Comparison of ENCODE assay signal across 8 cellular contexts in genomic region chr10:79068203-79068561, GRCh38. TPM values are rescaled to one million over a fixed set of nuclear protein-coding genes. Genes with fewer than 3 reads are reported as not detected.
A peak's percentile ranks its signal among the peaks of the same experiment; 100 is the strongest.
DNase-seq lines count a peak whose midpoint lies in the region; ATAC-seq and TF ChIP-seq lines count a peak whose summit lies in the region.

No MANE protein-coding gene starts in this region.

- H3K4me3 ChIP-seq in Loucy (ENCODE audit: low read length, poor library complexity, severe bottlenecking): peak overlapping the region; percentile 88
- peak overlapping the region; percentile 39 for H3K4me3 ChIP-seq in hepatocyte

- H3K9ac ChIP-seq in Loucy (ENCODE audit: low read depth, low read length, poor library complexity, severe bottlenecking): peak overlapping the region; percentile 76

- peak overlapping the region; percentile 98 for H3K27ac ChIP-seq in hepatocyte

- WGBS in hepatocyte (ENCODE audit: low lambda C conversion rate, missing lambda C conversion rate): 5% methylated on average over 17 of the region's 17 CpGs

- H3K4me1 ChIP-seq in Loucy (ENCODE audit: insufficient read depth, low read length, poor library complexity, severe bottlenecking): peaks cover 47% of the 10 kb centered on the region
- peaks cover 32% of the 10 kb centered on the region for H3K4me1 ChIP-seq in hepatocyte (ENCODE audit: insufficient read depth)

- no peaks in the 10 kb centered on the region for H3K9me3 ChIP-seq in Loucy (ENCODE audit: insufficient read depth, low read depth, low read length)
- H3K9me3 ChIP-seq in hepatocyte (ENCODE audit: low read depth): no peaks in the 10 kb centered on the region

- no peaks in the 10 kb centered on the region for H3F3A ChIP-seq in Loucy (ENCODE audit: low read depth)

- H4K20me1 ChIP-seq in Loucy (ENCODE audit: insufficient read depth, low read length, poor library complexity, severe bottlenecking): peaks cover 36% of the 10 kb centered on the region
- peaks cover 30% of the 10 kb centered on the region for H4K20me1 ChIP-seq in hepatocyte (ENCODE audit: insufficient read depth, poor library complexity, severe bottlenecking)

- H3K36me3 ChIP-seq in Loucy (ENCODE audit: insufficient read depth, low read length): no peaks in the 10 kb centered on the region
- H3K36me3 ChIP-seq in hepatocyte (replicated peaks; ENCODE audit: insufficient read depth, low read depth): no peaks in the 10 kb centered on the region

- peaks cover 43% of the 10 kb centered on the region for H3K79me2 ChIP-seq in Loucy (ENCODE audit: insufficient read depth, low read length)
- peaks cover 44% of the 10 kb centered on the region for H3K79me2 ChIP-seq in hepatocyte

- DNase-seq in COLO668 (lab: John Stamatoyannopoulos, UW; ENCODE audit: unreplicated experiment) (peak; percentile 31), hepatocyte (ENCODE audit: low spot score) (peak; percentile 48), NCI-H2029 treated with DMSO at 0.1 percent for 48 hours (lab: John Stamatoyannopoulos, UW) (no peak), omental fat pad (ENCODE audit: low spot score) (no peak), midbrain (lab: John Stamatoyannopoulos, UW) (no peak)
- DNase-seq in activated T-helper 1 cell treated with anti-CD3 and anti-CD28 coated beads, Interleukin-2, amount 50 U/mL, for 16 hours (ENCODE audit: low read depth in 1 of 2, low spot score in 1 of 2): peak; percentile 17
- peak; percentile 24 for DNase-seq in stimulated activated CD8-positive, alpha-beta memory T cell treated with anti-CD3 and anti-CD28 coated beads, Interleukin-12 subunit alpha, Interleukin-12 subunit beta, amount 100 ng/mL, for 4 hours (ENCODE audit: low read depth)

- H3K9me2 ChIP-seq in Loucy (replicated peaks; ENCODE audit: low read depth, low read length) (no peaks in the 10 kb centered on the region), hepatocyte (replicated peaks; ENCODE audit: insufficient read depth) (no peaks in the 10 kb centered on the region)

- no peak for ATAC-seq in omental fat pad (ENCODE audit: low FRiP score)

- peak; percentile 54 for TF ChIP-seq CTCF in Loucy (conservative IDR thresholded peaks at IDR 0.05; ENCODE audit: low read length)
- peak; percentile 35 for TF ChIP-seq CTCF in hepatocyte (IDR thresholded peaks at IDR 0.05; ENCODE audit: poor library complexity)
- TF ChIP-seq CTCF in omental fat pad (IDR thresholded peaks at IDR 0.05): no peak

- H2AFZ ChIP-seq in Loucy (ENCODE audit: low read length) (peak overlapping the region; percentile 84), hepatocyte (peak overlapping the region; percentile 74)

- H3K27me3 ChIP-seq in Loucy (ENCODE audit: insufficient read depth, low read length, poor library complexity, severe bottlenecking): no peaks in the 10 kb centered on the region
- no peaks in the 10 kb centered on the region for H3K27me3 ChIP-seq in hepatocyte

- H3K4me2 ChIP-seq in Loucy (ENCODE audit: low read depth, low read length, poor library complexity, severe bottlenecking) (peak overlapping the region; percentile 93), hepatocyte (peak overlapping the region; percentile 88)

RNA-seq across cellular contexts. Expression of gene ZMIZ1, which starts 0.6 kb away (rescaled TPM):
- 16.5 and 30.9 TPM in 2 replicates for total RNA-seq in hepatocyte
- polyA plus RNA-seq in hepatocyte: 32.4 and 34.4 TPM in 2 replicates
- 10 to 100 TPM; 24.2 to 64.8 (median 43.1) TPM for total RNA-seq in omental fat pad

Comparison
In these comparisons a context has a peak if more than half of its experiments do, and no peak if none do; other contexts are left out.
1. DNase-seq: peak in COLO668 (single experiment), activated T-helper 1 cell treated with anti-CD3 and anti-CD28 coated beads, Interleukin-2, amount 50 U/mL, for 16 hours (2 of 2), hepatocyte (single experiment) and stimulated activated CD8-positive, alpha-beta memory T cell treated with anti-CD3 and anti-CD28 coated beads, Interleukin-12 subunit alpha, Interleukin-12 subunit beta, amount 100 ng/mL, for 4 hours (single experiment); none in NCI-H2029 treated with DMSO at 0.1 percent for 48 hours (single experiment), omental fat pad (single experiment) and midbrain (single experiment).
2. CTCF ChIP-seq: peak in Loucy (single experiment) and hepatocyte (single experiment); none in omental fat pad (0 of 3).